15 cellular contexts compared by ENCODE assay signal in genomic region chr2:241088376-241088775, GRCh38. TPM values are rescaled to one million over a fixed set of nuclear protein-coding genes. Genes with fewer than 3 reads are reported as not detected.
DNase-seq lines count a peak whose midpoint lies in the region; ATAC-seq, FAIRE-seq and TF ChIP-seq lines count a peak whose summit lies in the region.
"Had no signal": no experiment of that assay in that cellular context is flagged by ENCODE, and none has a peak within 500 bp of the region (broad histone marks: within the 10 kb centered on the region; RNA-seq: fewer than 3 reads in every experiment).

No MANE protein-coding gene starts in this region.

- DNase-seq in CD4-positive, CD25-positive, alpha-beta regulatory T cell: no peak
- DNase-seq in kidney (peak; percentile 42), mucosa of gallbladder (ENCODE audit: low spot score) (no peak), GM19240 (ENCODE audit: insufficient read length, low spot score) (no peak), NCI-H524 (lab: John Stamatoyannopoulos, UW) (no peak)
- DNase-seq: endodermal cell; MG63; NCI-H2171; stimulated activated CD4-positive, alpha-beta T cell treated with anti-CD3 and anti-CD28 coated beads, Interleukin-2, amount 100 ng/mL, for 48 hours; stimulated activated naive CD4-positive, alpha-beta T cell had no signal

- H3K4me1 ChIP-seq in CD4-positive, CD25-positive, alpha-beta regulatory T cell (ENCODE audit: control insufficient read depth, insufficient read depth, low read length, poor library complexity, severe bottlenecking): peaks cover 3% of the 10 kb centered on the region
- no peaks in the 10 kb centered on the region for H3K4me1 ChIP-seq in kidney (ENCODE audit: control insufficient read depth in 1 of 2, insufficient read depth in 1 of 2, low read depth in 1 of 2, low read length in 2 of 2)

- peak overlapping the region in 2 of 3 donors; percentile 48 to 62 for H3K27ac Mint-ChIP-seq in CD4-positive, CD25-positive, alpha-beta regulatory T cell
- H3K27ac Mint-ChIP-seq: endodermal cell had no signal

- H3K9me3 ChIP-seq in CD4-positive, CD25-positive, alpha-beta regulatory T cell (ENCODE audit: control insufficient read depth in 2 of 2, low read length in 2 of 2): no peaks in the 10 kb centered on the region
- H3K9me3 ChIP-seq in kidney (ENCODE audit: control insufficient read depth in 1 of 2, low read length in 2 of 2): no peaks in the 10 kb centered on the region
- H3K9me3 ChIP-seq: MG63 had no signal

- H3K27me3 Mint-ChIP-seq in CD4-positive, CD25-positive, alpha-beta regulatory T cell: no peaks in the 10 kb centered on the region

- H3K9me3 Mint-ChIP-seq in CD4-positive, CD25-positive, alpha-beta regulatory T cell: peaks cover 0 to 8% (median 0%) of the 10 kb centered on the region in 7 donors
- H3K9me3 Mint-ChIP-seq: CD8-positive, alpha-beta memory T cell; endodermal cell had no signal

- intact Hi-C loops in kidney (cut with DNase I): no loop called here

- H3K4me1 Mint-ChIP-seq in CD4-positive, CD25-positive, alpha-beta regulatory T cell: peaks cover 0 to 15% (median 15%) of the 10 kb centered on the region in 4 donors

- no peak overlapping the region for H3K9ac ChIP-seq in kidney (ENCODE audit: low read length in 2 of 2)

- peaks cover 68% of the 10 kb centered on the region for H3K36me3 Mint-ChIP-seq in CD4-positive, CD25-positive, alpha-beta regulatory T cell

- peaks cover 80% of the 10 kb centered on the region for H3K36me3 ChIP-seq in CD4-positive, CD25-positive, alpha-beta regulatory T cell (ENCODE audit: control insufficient read depth, insufficient read depth, low read length)
- peaks cover 29 to 56% of the 10 kb centered on the region in 2 donors for H3K36me3 ChIP-seq in kidney (ENCODE audit: control insufficient read depth in 1 of 2, insufficient read depth in 2 of 2, low read length in 2 of 2)

- H3K27ac ChIP-seq in CD4-positive, CD25-positive, alpha-beta regulatory T cell (ENCODE audit: insufficient read depth, low read length, poor library complexity, severe bottlenecking): no peak overlapping the region
- peak overlapping the region in 1 of 2 donors; percentile 51 for H3K27ac ChIP-seq in kidney (ENCODE audit: low read depth in 2 of 2, low read length in 2 of 2)
- H3K27ac ChIP-seq: SK-N-MC had no signal

- no peak overlapping the region for H3K4me3 Mint-ChIP-seq in CD4-positive, CD25-positive, alpha-beta regulatory T cell
- H3K4me3 Mint-ChIP-seq: endodermal cell had no signal

- no peaks in the 10 kb centered on the region for H3K27me3 ChIP-seq in CD4-positive, CD25-positive, alpha-beta regulatory T cell (ENCODE audit: control insufficient read depth, insufficient read depth, low read length)
- H3K27me3 ChIP-seq: MG63 had no signal

- no peak for ATAC-seq in CD4-positive, CD25-positive, alpha-beta regulatory T cell (ENCODE audit: low read depth in 2 of 2)
- peak; percentile 43 for ATAC-seq in GM19035 (IDR thresholded peaks at IDR 0.05; ENCODE audit: unreplicated experiment)
- ATAC-seq in HG02798 (IDR thresholded peaks at IDR 0.05; ENCODE audit: poor library complexity, unreplicated experiment): peak; percentile 36
- no peak for ATAC-seq in SK-N-SH treated with all-trans-retinoic acid at 6 μM for 48 hours

- no peak overlapping the region for H3K4me3 ChIP-seq in CD4-positive, CD25-positive, alpha-beta regulatory T cell (ENCODE audit: low read depth, low read length)
- H3K4me3 ChIP-seq in kidney (ENCODE audit: low read length in 2 of 2): no peak overlapping the region
- H3K4me3 ChIP-seq: MG63, SK-N-MC had no signal

- FAIRE-seq in kidney (lab: Jason Lieb, UNC): no peak

- no peak for TF ChIP-seq CTCF in kidney (IDR thresholded peaks at IDR 0.05; ENCODE audit: borderline replicate concordance, extremely low read depth, insufficient read depth)

TF ChIP-seq in SK-N-SH treated with all-trans-retinoic acid at 6 μM for 48 hours, 23 proteins besides CTCF, POLR2A, EP300 and RAD21:
- TF ChIP-seq SNAI2 (CRISPR knock-in tag; IDR thresholded peaks at IDR 0.05) (no peak), TOX (CRISPR knock-in tag; IDR thresholded peaks at IDR 0.05; ENCODE audit: borderline replicate concordance) (no peak), ARNTL (CRISPR knock-in tag; IDR thresholded peaks at IDR 0.05; ENCODE audit: borderline replicate concordance, low read depth) (no peak), TCF4 (CRISPR knock-in tag; IDR thresholded peaks at IDR 0.05; ENCODE audit: borderline replicate concordance) (no peak), ISL1 (CRISPR knock-in tag; IDR thresholded peaks at IDR 0.05) (no peak), ZNF565 (CRISPR knock-in tag; conservative IDR thresholded peaks at IDR 0.05; ENCODE audit: low read depth) (no peak), ZFP30 (CRISPR knock-in tag; IDR thresholded peaks at IDR 0.05) (no peak), PATZ1 (CRISPR knock-in tag; IDR thresholded peaks at IDR 0.05; ENCODE audit: borderline replicate concordance) (no peak), RARB (CRISPR knock-in tag; IDR thresholded peaks at IDR 0.05) (no peak), CSRNP3 (CRISPR knock-in tag; IDR thresholded peaks at IDR 0.05) (no peak), ESRRG (CRISPR knock-in tag; IDR thresholded peaks at IDR 0.05) (no peak)

RNA-seq across cellular contexts. Expression of gene MTERF4, which starts 13.7 kb away (rescaled TPM):
- 105 TPM for total RNA-seq in CD4-positive, CD25-positive, alpha-beta regulatory T cell
- polyA plus RNA-seq in CD4-positive, CD25-positive, alpha-beta regulatory T cell: 10 to 100 TPM; 50.0 to 75.7 (median 62.2) TPM
- total RNA-seq in kidney (41.5 TPM), mucosa of gallbladder (32.7 TPM)
- polyA plus RNA-seq in kidney (ENCODE audit: insufficient read depth, low read depth, low replicate concordance): 24.3 TPM

Comparison
In these comparisons a context has a peak if more than half of its experiments do, and no peak if none do; other contexts are left out.
1. ATAC-seq: peak in GM19035 (single experiment) and HG02798 (single experiment); none in CD4-positive, CD25-positive, alpha-beta regulatory T cell (0 of 2) and SK-N-SH treated with all-trans-retinoic acid at 6 μM for 48 hours (single experiment).